In the genomic region with DNA sequence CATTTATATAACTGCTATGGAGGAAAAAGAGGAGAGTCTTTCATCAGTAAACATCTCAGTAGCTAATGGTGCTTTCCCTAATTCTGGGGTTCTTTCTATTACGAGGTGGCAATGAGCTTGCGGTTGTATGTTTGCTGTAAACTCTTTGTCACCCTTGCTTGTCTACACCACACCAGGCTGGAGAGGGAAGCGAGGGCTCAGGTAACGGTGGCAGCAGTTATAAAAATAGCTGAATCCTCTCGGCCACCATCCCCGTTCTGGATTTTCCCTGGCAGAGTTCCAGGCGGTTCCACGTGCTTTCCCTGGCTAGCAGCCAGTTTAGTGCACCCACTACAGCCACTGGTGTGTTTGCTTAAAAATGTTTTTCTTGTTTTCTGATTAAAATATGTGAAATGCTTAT, we compare ENCODE assay signal across 9 cellular contexts. TPM values are rescaled to one million over a fixed set of nuclear protein-coding genes. Genes with fewer than 3 reads are reported as not detected.
DNase-seq lines count a peak whose midpoint lies in the region; ATAC-seq and TF ChIP-seq lines count a peak whose summit lies in the region.
"Had no signal": no experiment of that assay in that cellular context is flagged by ENCODE, and none has a peak within 500 bp of the region (broad histone marks: within the 10 kb centered on the region; RNA-seq: fewer than 3 reads in every experiment).

No MANE protein-coding gene starts in this region.

- H3K27ac ChIP-seq in neutrophil (peak overlapping the region; percentile 3), mesendoderm (ENCODE audit: low read depth, low read length) (no peak overlapping the region), MM.1S (ENCODE audit: low read length) (no peak overlapping the region)
- H3K27ac ChIP-seq: lower lobe of right lung had no signal

- no peaks in the 10 kb centered on the region for H3K36me3 ChIP-seq in neutrophil
- H3K36me3 ChIP-seq in mesendoderm (ENCODE audit: control insufficient read depth, insufficient read depth, low read length) = no peaks in the 10 kb centered on the region
- no peaks in the 10 kb centered on the region for H3K36me3 ChIP-seq in MM.1S (replicated peaks; ENCODE audit: insufficient read depth, low read length)
- H3K36me3 ChIP-seq: lower lobe of right lung had no signal

- H3K18ac ChIP-seq in mesendoderm (ENCODE audit: low read length) = no peak overlapping the region

- H3K4me1 ChIP-seq in neutrophil (ENCODE audit: control insufficient read depth in 1 of 2, insufficient read depth in 1 of 2, low read depth in 1 of 2, low read length in 1 of 2) (no peaks in the 10 kb centered on the region), mesendoderm (ENCODE audit: control insufficient read depth, low read depth, low read length) (no peaks in the 10 kb centered on the region), MM.1S (ENCODE audit: low read length) (no peaks in the 10 kb centered on the region)

- peaks cover 41% of the 10 kb centered on the region for H3K27me3 ChIP-seq in neutrophil
- no peaks in the 10 kb centered on the region for H3K27me3 ChIP-seq in mesendoderm (ENCODE audit: insufficient read depth, low read length, poor library complexity)
- no peaks in the 10 kb centered on the region for H3K27me3 ChIP-seq in MM.1S (replicated peaks; ENCODE audit: insufficient read depth, low read length)

- H3K9me2 ChIP-seq in MM.1S (replicated peaks; ENCODE audit: insufficient read depth, low read length) = no peaks in the 10 kb centered on the region

- no peak overlapping the region for H2BK5ac ChIP-seq in mesendoderm (ENCODE audit: low read length)

- H3K4ac ChIP-seq in mesendoderm (ENCODE audit: low read depth, low read length) = no peak overlapping the region

- no peaks in the 10 kb centered on the region for H3K79me2 ChIP-seq in mesendoderm (ENCODE audit: control insufficient read depth, insufficient read depth, low read length)
- H3K79me2 ChIP-seq in MM.1S (ENCODE audit: low read length) = no peaks in the 10 kb centered on the region

- H2AK5ac ChIP-seq in mesendoderm (ENCODE audit: low read length) = no peak overlapping the region

- ATAC-seq in GM19452 (IDR thresholded peaks at IDR 0.05; ENCODE audit: unreplicated experiment) = peak; percentile 32

- no CpG with 5 or more reads among the region's 8 CpGs for WGBS in mesendoderm (ENCODE audit: extremely low coverage, insufficient coverage, low lambda C conversion rate)

- no peak overlapping the region for H3K23ac ChIP-seq in mesendoderm (ENCODE audit: low read length)

- DNase-seq in COLO668 (lab: John Stamatoyannopoulos, UW; ENCODE audit: unreplicated experiment) (peak; percentile 88), NCI-H187 treated with DMSO at 0.1 percent for 48 hours (lab: John Stamatoyannopoulos, UW) (peak; percentile 57), SKM-1 (lab: John Stamatoyannopoulos, UW; ENCODE audit: unreplicated experiment) (no peak), mesendoderm (no peak), MM.1S (no peak)
- DNase-seq in activated T-helper 1 cell treated with anti-CD3 and anti-CD28 coated beads, Interleukin-2, amount 50 U/mL, for 16 hours (ENCODE audit: low read depth in 1 of 2, low spot score in 1 of 2) = peak; percentile 27 to 44
- DNase-seq: lower lobe of right lung had no signal

- H2BK120ac ChIP-seq in mesendoderm (ENCODE audit: low read depth, low read length) = no peak overlapping the region

- H3K56ac ChIP-seq in mesendoderm (ENCODE audit: low read length) = no peak overlapping the region

- no peak for TF ChIP-seq CTCF in neutrophil (IDR thresholded peaks at IDR 0.05)
- TF ChIP-seq CTCF in MM.1S (IDR thresholded peaks at IDR 0.05; ENCODE audit: low read length) = no peak

- H3K4me2 ChIP-seq in mesendoderm (ENCODE audit: low read length) = no peak overlapping the region
- H3K4me2 ChIP-seq in MM.1S (ENCODE audit: low read depth, low read length) = no peak overlapping the region

- no peak overlapping the region for H3K4me3 ChIP-seq in neutrophil (ENCODE audit: low read depth in 1 of 2, low read length in 1 of 2)
- no peak overlapping the region for H3K4me3 ChIP-seq in mesendoderm (ENCODE audit: low read length)
- H3K4me3 ChIP-seq in MM.1S (ENCODE audit: low read length) = no peak overlapping the region
- H3K4me3 ChIP-seq: lower lobe of right lung had no signal

- no peaks in the 10 kb centered on the region for H3K79me1 ChIP-seq in mesendoderm (ENCODE audit: low read length)

- no peak overlapping the region for H4K8ac ChIP-seq in mesendoderm (ENCODE audit: low read depth, low read length)

- no peak overlapping the region for H3K9ac ChIP-seq in mesendoderm (ENCODE audit: low read length)
- no peak overlapping the region for H3K9ac ChIP-seq in MM.1S (ENCODE audit: low read length)

- no peak overlapping the region for H2AFZ ChIP-seq in MM.1S (ENCODE audit: low read length)

- H3K9me3 ChIP-seq in neutrophil (no peaks in the 10 kb centered on the region), MM.1S (replicated peaks; ENCODE audit: insufficient read depth, low read length) (no peaks in the 10 kb centered on the region)
- H3K9me3 ChIP-seq: lower lobe of right lung had no signal

- no peaks in the 10 kb centered on the region for H4K20me1 ChIP-seq in MM.1S (ENCODE audit: insufficient read depth, low read length)

- no peak overlapping the region for H4K5ac ChIP-seq in mesendoderm (ENCODE audit: low read length)

- no peak overlapping the region for H2BK15ac ChIP-seq in mesendoderm (replicated peaks; ENCODE audit: low read depth)

- no peaks in the 10 kb centered on the region for H3F3A ChIP-seq in MM.1S (ENCODE audit: insufficient read depth, low read length)

RNA-seq across cellular contexts. Expression of gene MAS1, which starts 39.0 kb away (rescaled TPM):
- polyA plus RNA-seq in mesendoderm (2013, experiment 1 of 2) = not detected
- polyA plus RNA-seq in mesendoderm (2013, experiment 2 of 2) = not detected

RNA-seq across cellular contexts. Expression of gene IGF2R, which starts 39.1 kb away (rescaled TPM):
- 19.9 TPM for polyA plus RNA-seq in mesendoderm (2013, experiment 1 of 2)
- 19.9 TPM for polyA plus RNA-seq in mesendoderm (2013, experiment 2 of 2)

Comparison
In these comparisons a context has a peak if more than half of its experiments do, and no peak if none do; other contexts are left out.
1. DNase-seq: peak in COLO668 (single experiment), NCI-H187 treated with DMSO at 0.1 percent for 48 hours (single experiment) and activated T-helper 1 cell treated with anti-CD3 and anti-CD28 coated beads, Interleukin-2, amount 50 U/mL, for 16 hours (2 of 2); none in SKM-1 (single experiment), mesendoderm (single experiment) and MM.1S (single experiment).